In genomic region chr11:71420455-71421241, GRCh38 we compare ENCODE assay signal across 8 cellular contexts. TPM values are rescaled to one million over a fixed set of nuclear protein-coding genes. Genes with fewer than 3 reads are reported as not detected.
DNase-seq lines count a peak whose midpoint lies in the region; ATAC-seq and TF ChIP-seq lines count a peak whose summit lies in the region.

No MANE protein-coding gene starts in this region.

- no peak overlapping the region for H3K9ac ChIP-seq in Karpas-422 (ENCODE audit: low read length)

- DNase-seq in SIG-M5 treated with dmso at 0.1 percent for 504 hours (lab: John Stamatoyannopoulos, UW; ENCODE audit: unreplicated experiment), result peak; percentile 19
- DNase-seq in SIG-M5 (lab: John Stamatoyannopoulos, UW), result no peak
- DNase-seq in Karpas-422, result peak; percentile 77
- peak; percentile 60 to 82 for DNase-seq in SHP77 (lab: John Stamatoyannopoulos, UW)
- DNase-seq in fibroblast of villous mesenchyme (ENCODE audit: low read depth), result peak; percentile 63
- DNase-seq in pons (ENCODE audit: low spot score), result peak; percentile 41
- no peak for DNase-seq in sciatic nerve (ENCODE audit: low spot score)

- no peaks in the 10 kb centered on the region for H3K79me2 ChIP-seq in Karpas-422 (ENCODE audit: low read length)

- peak; percentile 88 for TF ChIP-seq CTCF in fibroblast of villous mesenchyme (IDR thresholded peaks at IDR 0.05; ENCODE audit: insufficient read depth, low read depth, low read length)

- H3K36me3 ChIP-seq in Karpas-422 (ENCODE audit: insufficient read depth, low read length), result no peaks in the 10 kb centered on the region

- H3K9me2 ChIP-seq in Karpas-422 (replicated peaks; ENCODE audit: insufficient read depth, low read length), result no peaks in the 10 kb centered on the region

- H3K4me1 ChIP-seq in Karpas-422 (ENCODE audit: low read length), result no peaks in the 10 kb centered on the region

- no peak overlapping the region for H3K4me2 ChIP-seq in Karpas-422 (ENCODE audit: low read depth, low read length, poor library complexity, severe bottlenecking)

- no peaks in the 10 kb centered on the region for H3K9me3 ChIP-seq in Karpas-422 (ENCODE audit: low read length)

- intact Hi-C loops in sciatic nerve (cut with DNase I), result no loop called here

- ATAC-seq in HG03378 (IDR thresholded peaks at IDR 0.05; ENCODE audit: unreplicated experiment) (no peak), sciatic nerve (no peak)

- no peak overlapping the region for H2AFZ ChIP-seq in Karpas-422 (ENCODE audit: low read length)

- H3K4me3 ChIP-seq in Karpas-422 (ENCODE audit: low read length), result no peak overlapping the region
- no peak overlapping the region for H3K4me3 ChIP-seq in fibroblast of villous mesenchyme (ENCODE audit: low read depth, low read length)

- H3K27ac ChIP-seq in Karpas-422 (ENCODE audit: low read length), result no peak overlapping the region

- no peaks in the 10 kb centered on the region for H4K20me1 ChIP-seq in Karpas-422 (ENCODE audit: insufficient read depth, low read depth, low read length)

- peaks cover 5% of the 10 kb centered on the region; the same call in 1 of the 2 replicates for H3K27me3 ChIP-seq in Karpas-422 (ENCODE audit: low read length)

RNA-seq across cellular contexts. Expression of gene DHCR7, which starts 27.5 kb away (rescaled TPM):
- total RNA-seq in Karpas-422 (2014; rRNA removed; shearing (Covaris generic); ENCODE audit: low replicate concordance), result 63.3 and 65.3 TPM in 2 replicates
- total RNA-seq in fibroblast of villous mesenchyme, result 94.1 and 101 TPM in 2 replicates
- total RNA-seq in sciatic nerve, result 49.8 TPM

RNA-seq across cellular contexts. Expression of gene NADSYN1, which starts 32.4 kb away (rescaled TPM):
- 86.0 and 129 TPM in 2 replicates for total RNA-seq in Karpas-422 (2014; rRNA removed; shearing (Covaris generic); ENCODE audit: low replicate concordance)
- total RNA-seq in fibroblast of villous mesenchyme (53.5 and 71.2 TPM in 2 replicates), sciatic nerve (85.2 TPM)

Comparison
In these comparisons a context has a peak if more than half of its experiments do, and no peak if none do; other contexts are left out.
1. DNase-seq: peak in SIG-M5 treated with dmso at 0.1 percent for 504 hours (single experiment), Karpas-422 (single experiment), SHP77 (2 of 2), fibroblast of villous mesenchyme (single experiment) and pons (single experiment); none in SIG-M5 (single experiment) and sciatic nerve (single experiment).